17 cellular contexts compared by ENCODE assay signal in genomic region chr10:11528286-11528685, GRCh38.
DNase-seq lines count a peak whose midpoint lies in the region; ATAC-seq and TF ChIP-seq lines count a peak whose summit lies in the region.
"Had no signal": no experiment of that assay in that cellular context is flagged by ENCODE, and none has a peak within 500 bp of the region (broad histone marks: within the 10 kb centered on the region; RNA-seq: fewer than 3 reads in every experiment).

No MANE protein-coding gene starts in this region.

- H3K4me1 ChIP-seq in testis = peaks cover 7% of the 10 kb centered on the region
- peaks cover 0 to 4% of the 10 kb centered on the region in 2 donors for H3K4me1 ChIP-seq in ascending aorta
- H3K4me1 ChIP-seq: uterus had no signal

- CTCF ChIA-PET in T-cell (lab: Charles Lee) = no interaction called here

- no peaks in the 10 kb centered on the region for H3K36me3 ChIP-seq in testis (ENCODE audit: low read depth, missing control alignments)
- no peaks in the 10 kb centered on the region for H3K36me3 ChIP-seq in ascending aorta
- H3K36me3 ChIP-seq: uterus had no signal

- no peak for ATAC-seq in T-cell (replicated peaks in 1 of 4)
- peak; percentile 86 for ATAC-seq in left lobe of liver
- ATAC-seq: PC-3 had no signal

- H3K4me1 Mint-ChIP-seq in activated naive CD4-positive, alpha-beta T cell treated with anti-CD3 and anti-CD28 coated beads, Interleukin-2, amount 50 U/mL, for 24 hours = peaks cover 28% of the 10 kb centered on the region
- H3K4me1 Mint-ChIP-seq in T-cell = peaks cover 24 to 36% (median 24%) of the 10 kb centered on the region in 3 donors

- intact Hi-C loops in testis (cut with DNase I; ENCODE audit: low total_unique reads) (no loop called here), ascending aorta (cut with DNase I) (no loop called here)

- H3K36me3 Mint-ChIP-seq in activated naive CD4-positive, alpha-beta T cell treated with anti-CD3 and anti-CD28 coated beads, Interleukin-2, amount 50 U/mL, for 24 hours = peaks cover 6% of the 10 kb centered on the region
- peaks cover 13% of the 10 kb centered on the region for H3K36me3 Mint-ChIP-seq in T-cell

- TF ChIP-seq CTCF in testis (IDR thresholded peaks at IDR 0.05) (no peak), ascending aorta (IDR thresholded peaks at IDR 0.05) (no peak), GM13976 (IDR thresholded peaks at IDR 0.05; ENCODE audit: borderline replicate concordance, control extremely low read depth, extremely low read depth, insufficient read depth, missing control alignments) (no peak)

- peak overlapping the region; percentile 9 to 32 for H3K27ac ChIP-seq in testis
- no peak overlapping the region for H3K27ac ChIP-seq in ascending aorta
- H3K27ac ChIP-seq: epithelial cell of prostate, HL-60 had no signal

- H3K4me3 Mint-ChIP-seq in activated naive CD4-positive, alpha-beta T cell treated with anti-CD3 and anti-CD28 coated beads, Interleukin-2, amount 50 U/mL, for 24 hours = peak overlapping the region; percentile 62
- peak overlapping the region in 2 of 3 donors; percentile 27 to 66 for H3K4me3 Mint-ChIP-seq in T-cell

- no peak overlapping the region for H3K27ac Mint-ChIP-seq in activated naive CD4-positive, alpha-beta T cell treated with anti-CD3 and anti-CD28 coated beads, Interleukin-2, amount 50 U/mL, for 24 hours
- no peak overlapping the region for H3K27ac Mint-ChIP-seq in T-cell

- 55 to 67% methylated on average over 3 of the region's 3 CpGs for WGBS in testis, 2 donors

- in situ Hi-C loops in GM13976 (cut with MboI; ENCODE audit: low sequenced_read_pairs, unreplicated experiment) = loop anchor here (10.0 kb wide), 1 partner anchor 77 kb away; no protein-coding TSS in a partner anchor

- no peak for DNase-seq in activated naive CD4-positive, alpha-beta T cell treated with anti-CD3 and anti-CD28 coated beads, Interleukin-2, amount 50 U/mL, for 16 hours
- no peak for DNase-seq in T-cell
- DNase-seq in left lobe of liver (ENCODE audit: low spot score) = no peak
- no peak for DNase-seq in testis
- DNase-seq in ascending aorta (ENCODE audit: low spot score in 2 of 2) = no peak
- no peak for DNase-seq in SW 1271 (lab: John Stamatoyannopoulos, UW)
- no peak for DNase-seq in GM13976 (ENCODE audit: low spot score)
- DNase-seq: activated CD4-positive, alpha-beta T cell treated with anti-CD3 and anti-CD28 coated beads for 4 hours; activated effector memory CD4-positive, alpha-beta T cell treated with Interleukin-2 at 50 U/mL for 16 hours; caudate nucleus; NCI-H2171; nucleus accumbens; PC-3; uterus had no signal

- no peak for TF ChIP-seq POLR2A in testis (IDR thresholded peaks at IDR 0.05)

- no peaks in the 10 kb centered on the region for H3K9me3 Mint-ChIP-seq in activated naive CD4-positive, alpha-beta T cell treated with anti-CD3 and anti-CD28 coated beads, Interleukin-2, amount 50 U/mL, for 24 hours
- no peaks in the 10 kb centered on the region for H3K9me3 Mint-ChIP-seq in T-cell

- no peak overlapping the region for H3K4me3 ChIP-seq in testis
- H3K4me3 ChIP-seq in ascending aorta = no peak overlapping the region
- H3K4me3 ChIP-seq: uterus had no signal

- no peaks in the 10 kb centered on the region for H3K27me3 Mint-ChIP-seq in activated naive CD4-positive, alpha-beta T cell treated with anti-CD3 and anti-CD28 coated beads, Interleukin-2, amount 50 U/mL, for 24 hours
- no peaks in the 10 kb centered on the region for H3K27me3 Mint-ChIP-seq in T-cell

- H3K9me3 ChIP-seq in testis (no peaks in the 10 kb centered on the region), ascending aorta (no peaks in the 10 kb centered on the region)
- H3K9me3 ChIP-seq: uterus had no signal

- H3K27me3 ChIP-seq in testis (no peaks in the 10 kb centered on the region), ascending aorta (no peaks in the 10 kb centered on the region)
- H3K27me3 ChIP-seq: uterus had no signal

- POLR2A ChIA-PET in T-cell (lab: Charles Lee) = no interaction called here

Comparison
In these comparisons a context has a peak if more than half of its experiments do, and no peak if none do; other contexts are left out.
1. H3K27ac ChIP-seq: peak in testis (2 of 2); none in ascending aorta (0 of 2).